Comparison of ENCODE assay signal across 8 cellular contexts in genomic region chr2:196750977-196751631, GRCh38. TPM values are rescaled to one million over a fixed set of nuclear protein-coding genes. Genes with fewer than 3 reads are reported as not detected.
A peak's percentile ranks its signal among the peaks of the same experiment; 100 is the strongest.
DNase-seq lines count a peak whose midpoint lies in the region; ATAC-seq and TF ChIP-seq lines count a peak whose summit lies in the region.

No MANE protein-coding gene starts in this region.

- in situ Hi-C loops in SK-MEL-5 (cut with HindIII; ENCODE audit: low pct_unique_long_range_greater_than_20kb, low sequenced_read_pairs): no loop called here

- intact Hi-C loops in Right ventricle myocardium inferior (cut with DNase I): loop anchor here (10.0 kb wide), 1 partner anchor 266 kb away; no protein-coding TSS in a partner anchor

- peak; percentile 67 for TF ChIP-seq CTCF in GM20000 (IDR thresholded peaks at IDR 0.05; ENCODE audit: extremely low read depth, missing control alignments)

- DNase-seq in DMS53 (lab: John Stamatoyannopoulos, UW): peak; percentile 81
- DNase-seq in GM20000 (ENCODE audit: low spot score): peak; percentile 66
- peak; percentile 88 for DNase-seq in SK-MEL-5 (ENCODE audit: low read depth, low spot score)
- DNase-seq in activated naive CD4-positive, alpha-beta T cell treated with Interleukin-2 at 50 U/mL for 16 hours: peak; percentile 64
- no peak for DNase-seq in Right ventricle myocardium inferior (ENCODE audit: missing footprints)
- peak; percentile 30 for DNase-seq in pulmonary artery endothelial cell (ENCODE audit: low read depth, low spot score)
- no peak for DNase-seq in HK-2 (ENCODE audit: unreplicated experiment)

- ATAC-seq in HG03575 (IDR thresholded peaks at IDR 0.05; ENCODE audit: extremely low read depth, insufficient number of reproducible peaks, low FRiP score, unreplicated experiment) (peak; percentile 94), Right ventricle myocardium inferior (peak; percentile 57)

RNA-seq across cellular contexts. Expression of gene GTF3C3, which starts 48.4 kb away (rescaled TPM):
- total RNA-seq in SK-MEL-5 (2014; rRNA removed; shearing (Covaris generic)): 55.4 and 56.7 TPM in 2 replicates
- polyA plus RNA-seq in SK-MEL-5 (2015; cell fraction: cytosol; rRNA removed): 22.7 and 31.8 TPM in 2 replicates
- 143 and 162 TPM in 2 replicates for polyA plus RNA-seq in SK-MEL-5 (2015; cell fraction: nucleus; rRNA removed)
- 18.4 TPM for total RNA-seq in Right ventricle myocardium inferior
- 48.6 and 60.0 TPM in 2 replicates for total RNA-seq in pulmonary artery endothelial cell

RNA-seq across cellular contexts. Expression of gene C2orf66, which starts 58.1 kb away (rescaled TPM):
- not detected in 2 replicates for total RNA-seq in SK-MEL-5 (2014; rRNA removed; shearing (Covaris generic))
- polyA plus RNA-seq in SK-MEL-5 (2015; cell fraction: cytosol; rRNA removed): not detected in 2 replicates
- 2.1 and 2.9 TPM in 2 replicates for polyA plus RNA-seq in SK-MEL-5 (2015; cell fraction: nucleus; rRNA removed)
- total RNA-seq in Right ventricle myocardium inferior (not detected), pulmonary artery endothelial cell (0.07 and 0.14 TPM in 2 replicates)

Comparison
In these comparisons a context has a peak if more than half of its experiments do, and no peak if none do; other contexts are left out.
1. DNase-seq: peak in DMS53 (single experiment), GM20000 (single experiment), SK-MEL-5 (single experiment), activated naive CD4-positive, alpha-beta T cell treated with Interleukin-2 at 50 U/mL for 16 hours (single experiment) and pulmonary artery endothelial cell (single experiment); none in Right ventricle myocardium inferior (single experiment) and HK-2 (single experiment).